In genomic region chr22:19758896-19759458, GRCh38 we compare ENCODE assay signal across 34 cellular contexts. TPM values are rescaled to one million over a fixed set of nuclear protein-coding genes. Genes with fewer than 3 reads are reported as not detected.
DNase-seq lines count a peak whose midpoint lies in the region; ATAC-seq, FAIRE-seq and TF ChIP-seq lines count a peak whose summit lies in the region.
"Had no signal": no experiment of that assay in that cellular context is flagged by ENCODE, and none has a peak within 500 bp of the region (broad histone marks: within the 10 kb centered on the region; RNA-seq: fewer than 3 reads in every experiment).

No MANE protein-coding gene starts in this region.

- H3K9me1 ChIP-seq in K562 (ENCODE audit: control insufficient read depth, insufficient read depth, low read length): peaks cover 9% of the 10 kb centered on the region

- BruUV-seq in K562 (replicated peaks; lab: Mats Ljungman, UMichigan): no TSS peak

- H2AFZ ChIP-seq in K562 (ENCODE audit: low read depth, low read length): no peak overlapping the region

- no peaks in the 10 kb centered on the region for H3K9me3 ChIP-seq in left ventricle myocardium inferior (replicated peaks)
- H3K9me3 ChIP-seq in K562 (replicated peaks; ENCODE audit: control insufficient read depth, insufficient read depth, low read depth, low read length): no peaks in the 10 kb centered on the region
- H3K9me3 ChIP-seq in lower lobe of right lung: no peaks in the 10 kb centered on the region
- no peaks in the 10 kb centered on the region for H3K9me3 ChIP-seq in upper lobe of left lung
- H3K9me3 ChIP-seq: gastroesophageal sphincter, left lung, tibial nerve had no signal

- POLR2A ChIA-PET in K562 (lab: Yijun Ruan, JAX): interaction anchor here (0.8 to 1.1 kb wide), 5 partner anchors 8 to 173 kb away, joined by 3 to 6 read pairs (median 3); no protein-coding TSS in a partner anchor

- H4K20me1 ChIP-seq in K562 (replicated peaks; ENCODE audit: control insufficient read depth, insufficient read depth, low read length): peaks cover 37% of the 10 kb centered on the region

- H3K36me3 ChIP-seq in left ventricle myocardium inferior (no peaks in the 10 kb centered on the region), K562 (ENCODE audit: control insufficient read depth, insufficient read depth, low read length) (no peaks in the 10 kb centered on the region), lower lobe of right lung (no peaks in the 10 kb centered on the region), upper lobe of left lung (no peaks in the 10 kb centered on the region)
- H3K36me3 ChIP-seq: cardiac muscle cell, gastroesophageal sphincter, left lung, tibial nerve had no signal

- H3K4me1 ChIP-seq in left ventricle myocardium inferior (peaks cover 42% of the 10 kb centered on the region), K562 (replicated peaks in 1 of 2; ENCODE audit: control insufficient read depth in 2 of 2, insufficient read depth in 2 of 2, low read length in 2 of 2) (peaks cover 24 to 97% of the 10 kb centered on the region in 2 experiments; a peak in 4 of 5 replicates), lower lobe of right lung (peaks cover 37% of the 10 kb centered on the region), upper lobe of left lung (peaks cover 26 to 61% (median 42%) of the 10 kb centered on the region in 4 donors)

- H3K79me2 ChIP-seq in K562 (ENCODE audit: control insufficient read depth, insufficient read depth, low read length): peaks cover 25% of the 10 kb centered on the region

- in situ Hi-C loops in K562 (cut with MboI): no loop called here

- no peak for FAIRE-seq in K562 (lab: Jason Lieb, UNC)
- FAIRE-seq: A204.1, endometrium, GM19239 had no signal

- H3K4me3 ChIP-seq in left ventricle myocardium inferior (peak overlapping the region; percentile 37), K562 (no peak overlapping the region), lower lobe of right lung (peak overlapping the region; percentile 23), upper lobe of left lung (peak overlapping the region in 3 of 4 donors; percentile 6 to 15 (median 14))
- H3K4me3 ChIP-seq: cardiac muscle cell, left lung, smooth muscle cell had no signal

- H3K27me3 ChIP-seq in left ventricle myocardium inferior (ENCODE audit: low read depth): peaks cover 94% of the 10 kb centered on the region
- H3K27me3 ChIP-seq in K562 (ENCODE audit: control insufficient read depth in 2 of 2, insufficient read depth in 2 of 2, low read length in 2 of 2): peaks cover 36 to 55% of the 10 kb centered on the region in 2 experiments; a peak in 4 of 5 replicates
- peaks cover 92% of the 10 kb centered on the region for H3K27me3 ChIP-seq in lower lobe of right lung (ENCODE audit: low read depth)
- peaks cover 3 to 62% (median 42%) of the 10 kb centered on the region in 4 donors for H3K27me3 ChIP-seq in upper lobe of left lung

- TF ChIP-seq POLR2A in K562 (conservative IDR thresholded peaks at IDR 0.05) (no peak), upper lobe of left lung (IDR thresholded peaks at IDR 0.05) (no peak)

- WGBS in K562 (ENCODE audit: insufficient coverage, low coverage, missing lambda C conversion rate): 48% methylated on average over 25 of the region's 25 CpGs
- 0 to 13% methylated on average over 2 to 22 of the region's 25 CpGs for WGBS in upper lobe of left lung, 2 donors

- no peak overlapping the region for H3K4me2 ChIP-seq in K562 (ENCODE audit: insufficient read depth, low read length)

- intact Hi-C loops in left ventricle myocardium inferior (cut with micrococcal nuclease): no loop called here
- intact Hi-C loops in cardiac septum (cut with DNase I): no loop called here
- intact Hi-C loops in K562 (cut with micrococcal nuclease): loop anchor here (5.0 kb wide), 1 partner anchor 133 kb away; no protein-coding TSS in a partner anchor
- intact Hi-C loops in lower lobe of right lung (cut with DNase I): no loop called here

- TF ChIP-seq EP300 in K562 (IDR thresholded peaks at IDR 0.05; ENCODE audit: low read length) (no peak), upper lobe of left lung (IDR thresholded peaks at IDR 0.05) (no peak)

- no peak for TF ChIP-seq RAD21 in K562 (CRISPR knock-in tag; conservative IDR thresholded peaks at IDR 0.05 in 1 of 2, IDR thresholded peaks at IDR 0.05 in 1 of 2)

- ATAC-seq in K562 (no peak), lower lobe of right lung (peak in 1 of 2 donors; percentile 12), upper lobe of left lung (ENCODE audit: low FRiP score in 2 of 2) (no peak)
- ATAC-seq: gastroesophageal sphincter, HCT116, left lung, natural killer cell had no signal

- H3K27ac ChIP-seq in left ventricle myocardium inferior (replicated peaks) (no peak overlapping the region), K562 (ENCODE audit: extremely low read depth, low read depth, low read length) (no peak overlapping the region), lower lobe of right lung (no peak overlapping the region), upper lobe of left lung (no peak overlapping the region)
- H3K27ac ChIP-seq: cardiac muscle cell, gastroesophageal sphincter, left lung, tibial nerve had no signal

- CTCF ChIA-PET in K562 (lab: Yijun Ruan, JAX; ENCODE audit: low intra/inter-chr PET ratio): interaction anchor here (0.6 to 1.5 kb wide), 3 partner anchors 11 to 731 kb away, joined by 3 to 4 read pairs (median 4); no protein-coding TSS in a partner anchor

- TF ChIP-seq CTCF in left ventricle myocardium inferior (IDR thresholded peaks at IDR 0.05; ENCODE audit: borderline replicate concordance) (no peak), K562 (IDR thresholded peaks at IDR 0.05 in 2 of 3, conservative IDR thresholded peaks at IDR 0.05 in 1 of 3; ENCODE audit: insufficient read depth in 2 of 3, low read depth in 1 of 3, low read length in 3 of 3) (no peak), lower lobe of right lung (IDR thresholded peaks at IDR 0.05) (no peak), upper lobe of left lung (IDR thresholded peaks at IDR 0.05) (no peak)

- peak overlapping the region in 1 of 2 experiments; percentile 10; a peak in 1 of 4 replicates for H3K9ac ChIP-seq in K562 (ENCODE audit: insufficient read depth in 1 of 2, low read depth in 2 of 2, low read length in 2 of 2)

- no peak for DNase-seq in left ventricle myocardium inferior
- no peak for DNase-seq in cardiac septum (ENCODE audit: low spot score)
- DNase-seq in K562 (ENCODE audit: extremely low read depth in 1 of 4, low spot score in 3 of 4): no peak
- DNase-seq in lower lobe of right lung: no peak
- no peak for DNase-seq in upper lobe of left lung
- DNase-seq in C1 segment of cervical spinal cord (lab: John Stamatoyannopoulos, UW): no peak
- DNase-seq in HUDEP-2 (lab: John Stamatoyannopoulos, UW; ENCODE audit: unreplicated experiment in 76 of 76): no peak
- no peak for DNase-seq in T-helper 9 cell
- DNase-seq: activated CD4-positive, CD25-positive, alpha-beta regulatory T cell; activated naive CD4-positive, alpha-beta T cell treated with anti-CD3 and anti-CD28 coated beads, Interleukin-2, amount 50 U/mL, for 16 hours; AML-193; hypothalamus; KG1; midbrain; natural killer cell; NCI-H146; NCI-H446 treated with DMSO at 0.1 percent for 48 hours; OCI-M1; Right ventricle myocardium superior; stimulated activated CD4-positive, alpha-beta T cell treated with anti-CD3 and anti-CD28 coated beads, Interleukin-1b, Interleukin-23, amount 100 ng/mL, for 48 hours; stimulated activated CD8-positive, alpha-beta memory T cell treated with anti-CD3 and anti-CD28 coated beads, Interleukin-4, amount 100 ng/mL, for 48 hours; T1000 had no signal

RNA-seq across cellular contexts. Expression of gene TBX1, which starts 1.6 kb away (rescaled TPM):
- total RNA-seq in left ventricle myocardium inferior (8.0 TPM), cardiac septum (0.48 TPM), K562 (2014; rRNA removed) (8.9 and 14.0 TPM in 2 replicates), K562 (2014; rRNA removed; fragmentation: Illumina TruSeq; extraction: Trizol) (2.1 and 2.6 TPM in 2 replicates), K562 (2015; rRNA removed; fragmentation: Illumina TruSeq; extraction: Trizol) (3.5 and 3.9 TPM in 2 replicates), K562 (2021) (34.2 and 35.0 TPM in 2 replicates), lower lobe of right lung (13.5 TPM), upper lobe of left lung (10 to 100 TPM in 2 of 6 donors, 1 to 10 TPM in 4; 1.0 to 12.2 (median 5.4) TPM)
- total RNA-seq in K562 (2011; cell fraction: chromatin; rRNA removed; ENCODE audit: low replicate concordance): 31.9 and 90.7 TPM in 2 replicates
- 41.9 and 52.4 TPM in 2 replicates for total RNA-seq in K562 (2011; cell fraction: nucleolus; rRNA removed)
- 40.6 and 47.0 TPM in 2 replicates for total RNA-seq in K562 (2011; cell fraction: nucleoplasm; rRNA removed)
- polyA plus RNA-seq in K562 (2011; rRNA removed) (2.5 and 9.5 TPM in 2 replicates), K562 (2014; fragmentation: Illumina TruSeq; extraction: Trizol) (8.0 and 12.8 TPM in 2 replicates), K562 (2014; fragmentation: Nextera tagmentation; extraction: Ambion mirVana) (under 1 TPM; 0.07 to 0.11 TPM), K562 (2014; rRNA removed) (14.7 and 17.1 TPM in 2 replicates)
- 5.8 and 7.7 TPM in 2 replicates for polyA plus RNA-seq in K562 (2011; cell fraction: cytosol; rRNA removed)
- polyA plus RNA-seq in K562 (2011; cell fraction: nucleus; rRNA removed): 55.1 and 87.1 TPM in 2 replicates
- polyA plus RNA-seq in K562 (2012): 12.4 and 14.0 TPM in 2 replicates
- 2.2 and 5.5 TPM in 2 replicates for polyA minus RNA-seq in K562 (2011; rRNA and poly(A)+ RNA removed)
- 5.4 and 22.9 TPM in 2 replicates for polyA minus RNA-seq in K562 (2011; cell fraction: cytosol; rRNA and poly(A)+ RNA removed)
- polyA minus RNA-seq in K562 (2011; cell fraction: nucleus; rRNA and poly(A)+ RNA removed): 20.1 and 45.7 TPM in 2 replicates
- total RNA-seq: fibroblast of lung, osteoblast, smooth muscle cell had no signal
- polyA plus RNA-seq: fibroblast of lung, smooth muscle cell had no signal

RNA-seq across cellular contexts. Expression of gene GP1BB, which starts 35.6 kb away (rescaled TPM):
- total RNA-seq in left ventricle myocardium inferior (not detected), cardiac septum (5.5 TPM), K562 (2014; rRNA removed) (85.2 and 90.0 TPM in 2 replicates), K562 (2014; rRNA removed; fragmentation: Illumina TruSeq; extraction: Trizol) (2.1 and 2.8 TPM in 2 replicates), K562 (2015; rRNA removed; fragmentation: Illumina TruSeq; extraction: Trizol) (1.6 and 5.2 TPM in 2 replicates), K562 (2021) (139 and 162 TPM in 2 replicates), lower lobe of right lung (2.8 TPM), upper lobe of left lung (10 to 100 TPM in 1 of 6 donors, 1 to 10 TPM in 5; 1.5 to 23.7 (median 6.6) TPM)
- 12.5 and 89.3 TPM in 2 replicates for total RNA-seq in K562 (2011; cell fraction: chromatin; rRNA removed; ENCODE audit: low replicate concordance)
- 145 and 149 TPM in 2 replicates for total RNA-seq in K562 (2011; cell fraction: nucleolus; rRNA removed)
- 44.7 and 52.3 TPM in 2 replicates for total RNA-seq in K562 (2011; cell fraction: nucleoplasm; rRNA removed)
- polyA plus RNA-seq in K562 (2011; rRNA removed) (9.2 and 33.6 TPM in 2 replicates), K562 (2014; fragmentation: Illumina TruSeq; extraction: Trizol) (1.6 and 15.2 TPM in 2 replicates), K562 (2014; fragmentation: Nextera tagmentation; extraction: Ambion mirVana) (1 to 10 TPM in 1 of 2 experiments, under 1 TPM in 1; 0.69 to 1.1 TPM), K562 (2014; rRNA removed) (110 and 150 TPM in 2 replicates)
- 60.0 and 286 TPM in 2 replicates for polyA plus RNA-seq in K562 (2011; cell fraction: cytosol; rRNA removed)
- 103 and 165 TPM in 2 replicates for polyA plus RNA-seq in K562 (2011; cell fraction: nucleus; rRNA removed)
- 49.9 and 97.0 TPM in 2 replicates for polyA plus RNA-seq in K562 (2012)
- 2.4 and 2.8 TPM in 2 replicates for polyA minus RNA-seq in K562 (2011; rRNA and poly(A)+ RNA removed)
- polyA minus RNA-seq in K562 (2011; cell fraction: cytosol; rRNA and poly(A)+ RNA removed): 43.2 and 113 TPM in 2 replicates
- 19.4 and 37.3 TPM in 2 replicates for polyA minus RNA-seq in K562 (2011; cell fraction: nucleus; rRNA and poly(A)+ RNA removed)
- total RNA-seq: activated T-helper 1 cell treated with anti-CD3 and anti-CD28 coated beads, Interleukin-12 subunit alpha, Interleukin-12 subunit beta, Interleukin-2, Interleukin-4 antibody, amounts not matched to agents 30 ng/mL and 10 ng/mL and 1 ng/mL, durations not matched to agents 14 hours and 24 hours and 36 hours; Right ventricle myocardium superior had no signal

RNA-seq across cellular contexts. Expression of gene SEPTIN5, which starts 44.7 kb away (rescaled TPM):
- total RNA-seq in left ventricle myocardium inferior: 141 TPM
- total RNA-seq in cardiac septum: 191 TPM
- 625 and 1,610 TPM in 2 replicates for total RNA-seq in K562 (2011; cell fraction: chromatin; rRNA removed; ENCODE audit: low replicate concordance)
- 538 and 650 TPM in 2 replicates for total RNA-seq in K562 (2011; cell fraction: nucleolus; rRNA removed)
- 407 and 495 TPM in 2 replicates for total RNA-seq in K562 (2011; cell fraction: nucleoplasm; rRNA removed)
- 116 and 125 TPM in 2 replicates for total RNA-seq in K562 (2014; rRNA removed)
- 92.5 and 94.6 TPM in 2 replicates for total RNA-seq in K562 (2014; rRNA removed; fragmentation: Illumina TruSeq; extraction: Trizol)
- 28.1 and 34.9 TPM in 2 replicates for total RNA-seq in K562 (2015; rRNA removed; fragmentation: Illumina TruSeq; extraction: Trizol)
- 177 and 195 TPM in 2 replicates for total RNA-seq in K562 (2021)
- polyA plus RNA-seq in K562 (2011; rRNA removed): 119 and 238 TPM in 2 replicates
- 143 and 156 TPM in 2 replicates for polyA plus RNA-seq in K562 (2011; cell fraction: cytosol; rRNA removed)
- polyA plus RNA-seq in K562 (2011; cell fraction: nucleus; rRNA removed): 671 and 957 TPM in 2 replicates
- polyA plus RNA-seq in K562 (2012): 122 and 123 TPM in 2 replicates
- 135 and 164 TPM in 2 replicates for polyA plus RNA-seq in K562 (2014; fragmentation: Illumina TruSeq; extraction: Trizol)
- 1 to 10 TPM in 1 of 2 experiments, under 1 TPM in 1; 0.03 to 1.9 TPM for polyA plus RNA-seq in K562 (2014; fragmentation: Nextera tagmentation; extraction: Ambion mirVana)
- 129 and 135 TPM in 2 replicates for polyA plus RNA-seq in K562 (2014; rRNA removed)
- polyA minus RNA-seq in K562 (2011; rRNA and poly(A)+ RNA removed): 306 and 458 TPM in 2 replicates
- polyA minus RNA-seq in K562 (2011; cell fraction: cytosol; rRNA and poly(A)+ RNA removed): 83.2 and 205 TPM in 2 replicates
- 284 and 666 TPM in 2 replicates for polyA minus RNA-seq in K562 (2011; cell fraction: nucleus; rRNA and poly(A)+ RNA removed)
- total RNA-seq in lower lobe of right lung: 9.3 TPM
- total RNA-seq in upper lobe of left lung: 10 to 100 TPM in 5 of 6 donors, 1 to 10 TPM in 1; 6.0 to 30.0 (median 17.1) TPM
